ENCODE assay signal across 19 cellular contexts in the genomic region with DNA sequence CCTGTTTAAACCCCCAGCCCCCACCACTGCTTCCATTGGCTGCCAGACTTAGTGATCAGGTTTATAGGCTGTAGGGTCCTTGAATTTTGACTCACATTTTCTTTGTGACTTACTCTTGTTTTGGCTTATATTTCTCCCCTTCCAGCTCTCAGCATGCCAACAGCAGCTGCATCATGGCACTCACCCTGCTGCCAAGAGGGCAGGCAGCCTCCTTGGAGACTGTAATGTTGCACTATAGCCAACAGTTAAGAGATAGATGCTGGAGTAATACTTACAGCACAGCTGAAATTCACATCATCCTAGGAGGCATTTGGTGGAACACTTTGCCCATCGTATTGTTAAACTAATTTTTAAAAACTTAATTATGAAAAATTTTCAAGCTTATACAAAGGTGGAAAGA.
"Had no signal": no experiment of that assay in that cellular context is flagged by ENCODE, and none has a peak within 500 bp of the region (broad histone marks: within the 10 kb centered on the region; RNA-seq: fewer than 3 reads in every experiment).

No MANE protein-coding gene starts in this region.

- H3K27ac ChIP-seq: adrenal gland, coronary artery, esophagus muscularis mucosa, heart right ventricle, thoracic aorta had no signal

- DNase-seq: activated B cell treated with CpG ODN at 0.5 μM for 24 hours; activated CD4-positive, alpha-beta T cell treated with anti-CD3 and anti-CD28 coated beads for 48 hours; activated CD8-positive, alpha-beta memory T cell treated with anti-CD3 and anti-CD28 coated beads, Interleukin-2, amount 50 U/mL, for 4 hours; activated CD8-positive, alpha-beta T cell treated with anti-CD3 and anti-CD28 coated beads, Interleukin-2, amount 10 ng/mL, durations not matched to agents 7 days and 5 days; activated effector memory CD4-positive, alpha-beta T cell treated with anti-CD3 and anti-CD28 coated beads, Interleukin-2, amount 50 U/mL, for 16 hours; activated T-cell treated with anti-CD3 and anti-CD28 coated beads, Interleukin-2, amount 50 U/mL, for 48 hours; central memory CD4-positive, alpha-beta T cell; effector CD4-positive, alpha-beta T cell; gastrocnemius medialis; left cardiac atrium; naive thymus-derived CD8-positive, alpha-beta T cell; T-helper 2 cell had no signal

- H3K4me3 ChIP-seq: adrenal gland, coronary artery, esophagus muscularis mucosa, gastrocnemius medialis, heart right ventricle, lung, thoracic aorta had no signal

- H3K4me1 ChIP-seq: adrenal gland had no signal

- ATAC-seq: activated CD8-positive, alpha-beta T cell treated with anti-CD3 and anti-CD28 coated beads, Interleukin-2, amount 10 ng/mL, durations not matched to agents 7 days and 5 days; gastrocnemius medialis; naive thymus-derived CD8-positive, alpha-beta T cell; stimulated activated effector memory CD8-positive, alpha-beta T cell treated with anti-CD3 and anti-CD28 coated beads, Interleukin-12 subunit alpha, Interleukin-12 subunit beta, amount 100 ng/mL, for 72 hours had no signal

- H3K27me3 ChIP-seq: adrenal gland, esophagus muscularis mucosa, gastrocnemius medialis, heart right ventricle had no signal

- H3K36me3 ChIP-seq: adrenal gland, esophagus muscularis mucosa, gastrocnemius medialis, heart right ventricle, thoracic aorta had no signal

- H3K9me3 ChIP-seq: adrenal gland, gastrocnemius medialis, thoracic aorta had no signal
